ENCODE assay signal across 7 cellular contexts in the genomic region with DNA sequence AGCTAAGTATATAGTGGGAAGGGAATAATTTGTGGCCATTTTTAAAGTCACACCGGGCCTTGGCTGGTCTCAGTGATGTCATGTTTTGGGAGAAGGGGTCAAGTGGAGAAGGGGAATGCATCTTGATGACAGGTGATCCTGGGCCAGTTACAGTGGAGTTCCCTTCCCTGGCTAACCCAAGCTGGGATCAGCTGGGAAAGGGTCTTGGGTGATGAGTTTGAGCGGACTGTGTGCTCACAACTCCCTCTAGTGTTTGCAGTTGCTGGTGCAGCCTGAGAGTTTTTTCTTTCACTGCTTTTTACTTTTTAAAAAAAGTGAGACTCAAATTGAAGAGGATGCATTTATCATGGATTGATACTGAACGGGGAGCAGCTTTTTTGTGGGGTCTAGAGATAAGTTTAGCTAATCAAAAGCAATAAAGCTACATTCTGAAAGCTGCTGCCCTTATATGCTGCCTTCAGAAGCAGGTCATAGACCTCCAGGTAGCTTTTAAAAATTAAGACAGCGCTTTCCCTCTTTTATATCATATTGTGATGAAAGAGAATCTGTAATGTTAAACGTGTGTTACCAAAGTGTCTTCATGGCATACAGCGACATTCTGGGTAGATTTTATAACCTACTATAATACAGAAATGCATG.
DNase-seq lines count a peak whose midpoint lies in the region; ATAC-seq, FAIRE-seq and TF ChIP-seq lines count a peak whose summit lies in the region.

No MANE protein-coding gene starts in this region.

- no peak overlapping the region for H3K23ac ChIP-seq in H1 (ENCODE audit: insufficient read length)

- H4K20me1 ChIP-seq in H1 (replicated peaks in 1 of 2; ENCODE audit: control insufficient read depth in 1 of 2, insufficient read depth in 2 of 2, low read length in 2 of 2), result no peaks in the 10 kb centered on the region

- no peak overlapping the region for H4K5ac ChIP-seq in H1 (ENCODE audit: insufficient read length, low read depth, low read length)

- no peak overlapping the region for H3K56ac ChIP-seq in H1 (replicated peaks; ENCODE audit: insufficient read length, low read depth, low read length)

- H4K91ac ChIP-seq in H1 (replicated peaks; ENCODE audit: insufficient read length, low read length), result no peak overlapping the region

- H3K4me1 ChIP-seq in H1 (replicated peaks in 1 of 4; ENCODE audit: control insufficient read depth in 3 of 4, insufficient read depth in 4 of 4, low read length in 3 of 4), result peaks cover 0 to 2% (median 0%) of the 10 kb centered on the region in 4 experiments; a peak in 1 of 7 replicates

- H3K79me2 ChIP-seq in H1 (ENCODE audit: control insufficient read depth in 1 of 2, insufficient read depth in 2 of 2, low read length in 2 of 2), result no peaks in the 10 kb centered on the region

- H3K4me2 ChIP-seq in H1 (ENCODE audit: insufficient read depth in 1 of 2, low read depth in 2 of 2, low read length in 2 of 2), result no peak overlapping the region

- POLR2A ChIA-PET in H1 (lab: Charles Lee; ENCODE audit: partially characterized antibody), result no interaction called here

- H2BK15ac ChIP-seq in H1 (ENCODE audit: low read length), result no peak overlapping the region

- no peak overlapping the region for H3K9ac ChIP-seq in H1 (replicated peaks in 1 of 4; ENCODE audit: extremely low read depth in 1 of 4, low read depth in 3 of 4, low read length in 3 of 4)

- WGBS in H1 (ENCODE audit: extremely low coverage in 1 of 2, insufficient coverage in 1 of 2, insufficient read length in 1 of 2, insufficient replicate concordance in 2 of 2, low coverage in 1 of 2, low lambda C conversion rate in 2 of 2, missing lambda C conversion rate in 1 of 2), 2 experiments, result 51% methylated on average over 6 of the region's 6 CpGs; no CpG with 5 or more reads in 1 of the 2 experiments

- TF ChIP-seq RAD21 in H1 (IDR thresholded peaks at IDR 0.05 in 1 of 2, conservative IDR thresholded peaks at IDR 0.05 in 1 of 2; ENCODE audit: low read depth in 2 of 2, low read length in 2 of 2), result peak; percentile 90

- CTCF ChIA-PET in H1 (lab: Charles Lee; ENCODE audit: partially characterized antibody), result interaction anchor here (0.5 to 4.8 kb wide), 65 partner anchors 9 to 625 kb away, joined by 3 to 53 read pairs (median 4); no protein-coding TSS in a partner anchor

- FAIRE-seq in GM19239 (lab: Jason Lieb, UNC) (peak; percentile 54), H1 (lab: Jason Lieb, UNC) (peak; percentile 97)

- no peaks in the 10 kb centered on the region for H3K27me3 ChIP-seq in H1 (replicated peaks in 1 of 4; ENCODE audit: control insufficient read depth in 3 of 4, extremely low read depth in 1 of 4, insufficient read depth in 3 of 4, low read length in 3 of 4)

- no peak overlapping the region for H2BK5ac ChIP-seq in H1 (ENCODE audit: low read depth, low read length)

- DNase-seq in DMS153 (lab: John Stamatoyannopoulos, UW) (peak; percentile 3), GM19239 (ENCODE audit: insufficient read length, low spot score) (peak; percentile 15), NCI-H69 (lab: John Stamatoyannopoulos, UW) (peak; percentile 49), H1 (ENCODE audit: low read depth in 1 of 2, low spot score in 2 of 2) (no peak), myocyte (ENCODE audit: low read depth) (peak; percentile 68), NCI-H2107 treated with DMSO at 0.1 percent for 48 hours (lab: John Stamatoyannopoulos, UW; ENCODE audit: unreplicated experiment) (no peak)

- no peaks in the 10 kb centered on the region for H3K9me3 ChIP-seq in H1 (ENCODE audit: insufficient read depth in 2 of 2, low read depth in 1 of 2, low read length in 1 of 2)

- H3K36me3 ChIP-seq in H1 (ENCODE audit: control insufficient read depth in 2 of 4, insufficient read depth in 4 of 4, low read length in 3 of 4), result no peaks in the 10 kb centered on the region

- no peak overlapping the region for H2BK120ac ChIP-seq in H1 (replicated peaks; ENCODE audit: low read depth, low read length)

- H3K4ac ChIP-seq in H1 (replicated peaks; ENCODE audit: insufficient read length, low read depth, low read length), result no peak overlapping the region

- no peak overlapping the region for H3K18ac ChIP-seq in H1 (ENCODE audit: extremely low read depth, low read length)

- H4K8ac ChIP-seq in H1 (ENCODE audit: extremely low read depth, insufficient read depth, low read length), result no peak overlapping the region

- H2AFZ ChIP-seq in H1 (ENCODE audit: low read length), result no peak overlapping the region

- H2BK20ac ChIP-seq in H1 (ENCODE audit: low read length), result no peak overlapping the region

- ATAC-seq in HG03442 (IDR thresholded peaks at IDR 0.05; ENCODE audit: unreplicated experiment), result no peak

- no peaks in the 10 kb centered on the region for H3K79me1 ChIP-seq in H1 (ENCODE audit: low read depth, low read length)

- no peak for TF ChIP-seq EP300 in H1 (IDR thresholded peaks at IDR 0.05; ENCODE audit: borderline replicate concordance in 1 of 2, low read depth in 2 of 2, low read length in 2 of 2)

- no peak overlapping the region for H3K14ac ChIP-seq in H1 (ENCODE audit: insufficient read length)

- H3K4me3 ChIP-seq in H1 (ENCODE audit: extremely low read depth in 1 of 4, insufficient read depth in 2 of 4, low read depth in 3 of 4, low read length in 4 of 4), result no peak overlapping the region

- peak; percentile 73 to 91 (median 83) for TF ChIP-seq CTCF in H1 (IDR thresholded peaks at IDR 0.05; ENCODE audit: control extremely low read depth in 1 of 3, insufficient read depth in 1 of 3, low read depth in 1 of 3, low read length in 3 of 3)

- H3K27ac ChIP-seq in H1 (ENCODE audit: low read depth, low read length), result no peak overlapping the region

- H2AK5ac ChIP-seq in H1 (ENCODE audit: low read depth, low read length), result no peak overlapping the region

- H2BK12ac ChIP-seq in H1 (ENCODE audit: low read depth, low read length), result no peak overlapping the region

- TF ChIP-seq POLR2A in H1 (IDR thresholded peaks at IDR 0.05; ENCODE audit: control extremely low read depth in 1 of 2, low read depth in 2 of 2, low read length in 2 of 2), result no peak

- no peaks in the 10 kb centered on the region for H3K23me2 ChIP-seq in H1 (ENCODE audit: low read depth, low read length)

TF ChIP-seq in H1, 55 proteins besides CTCF, POLR2A, EP300 and RAD21:
- no peak for TF ChIP-seq TCF12 (IDR thresholded peaks at IDR 0.05; ENCODE audit: low read depth, low read length)
- TF ChIP-seq SIN3A (conservative IDR thresholded peaks at IDR 0.05 in 1 of 2, IDR thresholded peaks at IDR 0.05 in 1 of 2; ENCODE audit: low read depth in 1 of 2, low read length in 2 of 2), result peak in 1 of 2 experiments; percentile 28; a peak in 1 of 4 replicates

Comparison
In these comparisons a context has a peak if more than half of its experiments do, and no peak if none do; other contexts are left out.
1. DNase-seq: peak in DMS153 (single experiment), GM19239 (single experiment), NCI-H69 (single experiment) and myocyte (single experiment); none in H1 (0 of 2) and NCI-H2107 treated with DMSO at 0.1 percent for 48 hours (single experiment).